11 cellular contexts compared by ENCODE assay signal in genomic region chr1:145232874-145233630, GRCh38. TPM values are rescaled to one million over a fixed set of nuclear protein-coding genes. Genes with fewer than 3 reads are reported as not detected.
DNase-seq lines count a peak whose midpoint lies in the region; ATAC-seq, FAIRE-seq and TF ChIP-seq lines count a peak whose summit lies in the region.
"Not testable (repeated sequence)": the region's sequence is repeated elsewhere in the genome, so short reads cannot be mapped to it uniquely, and the experiment has no call there.
"Had no signal": no experiment of that assay in that cellular context is flagged by ENCODE, and none has a peak within 500 bp of the region (broad histone marks: within the 10 kb centered on the region; RNA-seq: fewer than 3 reads in every experiment).

No MANE protein-coding gene starts in this region.

- H3K56ac ChIP-seq in H9 (ENCODE audit: insufficient read length, low read depth, low read length): not testable (repeated sequence)

- not testable (repeated sequence) for H3K27ac ChIP-seq in A673 (ENCODE audit: low read depth, low read length, poor library complexity, severe bottlenecking); H9 (ENCODE audit: insufficient read length, low read depth, low read length); astrocyte (ENCODE audit: low read depth, low read length); left ventricle myocardium inferior (replicated peaks); mesenchymal stem cell (ENCODE audit: low read length, poor library complexity, severe bottlenecking)

- H4K8ac ChIP-seq in H9 (replicated peaks; ENCODE audit: insufficient read length, low read depth, low read length); mesenchymal stem cell (ENCODE audit: low read length): not testable (repeated sequence)

- intact Hi-C loops in A673 (cut with micrococcal nuclease; ENCODE audit: unreplicated experiment); left ventricle myocardium inferior (cut with micrococcal nuclease): not testable (repeated sequence)

- CTCF ChIA-PET in A673 (lab: Charles Lee): not testable (repeated sequence)

- H3K4me3 Mint-ChIP-seq in H9: peak overlapping the region; percentile 36 to 48; a peak in 2 of 5 replicates
- not testable (repeated sequence) for H3K4me3 Mint-ChIP-seq in astrocyte (ENCODE audit: unreplicated experiment)

- H3T11ph ChIP-seq in H9 (ENCODE audit: low read length): not testable (repeated sequence)

- peaks cover 17% of the 10 kb centered on the region for H3K27me3 Mint-ChIP-seq in H9 (ENCODE audit: low read depth)
- not testable (repeated sequence) for H3K27me3 Mint-ChIP-seq in astrocyte (ENCODE audit: low read depth, unreplicated experiment)

- not testable (repeated sequence) for H2BK15ac ChIP-seq in H9 (ENCODE audit: low read depth, low read length); mesenchymal stem cell (ENCODE audit: low read depth, poor library complexity, severe bottlenecking)

- H3K18ac ChIP-seq in H9 (ENCODE audit: insufficient read length, low read depth, low read length); mesenchymal stem cell (ENCODE audit: low read depth in 1 of 2, low read length in 2 of 2): not testable (repeated sequence)

- WGBS in H9 (ENCODE audit: extremely low coverage, insufficient read length, low lambda C conversion rate): no CpG with 5 or more reads among the region's 55 CpGs
- WGBS in mesenchymal stem cell: 6% methylated on average over 16 of the region's 55 CpGs

- not testable (repeated sequence) for FAIRE-seq in astrocyte (lab: Jason Lieb, UNC)

- not testable (repeated sequence) for H2BK12ac ChIP-seq in H9 (ENCODE audit: insufficient read length, low read depth, low read length); mesenchymal stem cell (ENCODE audit: low read length in 2 of 2)

- not testable (repeated sequence) for BruUV-seq in A673 (replicated peaks; lab: Mats Ljungman, UMichigan)

- H3K14ac ChIP-seq in H9 (ENCODE audit: insufficient read depth, low read length); mesenchymal stem cell (ENCODE audit: low read length in 2 of 2): not testable (repeated sequence)

- H4K20me1 ChIP-seq in H9 (ENCODE audit: control insufficient read depth, insufficient read depth, insufficient read length); astrocyte (ENCODE audit: insufficient read depth, low read length): not testable (repeated sequence)

- not testable (repeated sequence) for H2AFZ ChIP-seq in H9 (ENCODE audit: low read length); mesenchymal stem cell (ENCODE audit: low read depth, low read length)
- H2AFZ ChIP-seq in astrocyte (ENCODE audit: low read depth, low read length): peak overlapping the region; percentile 34

- not testable (repeated sequence) for H3K4ac ChIP-seq in H9 (ENCODE audit: low read depth, low read length); mesenchymal stem cell (ENCODE audit: low read depth in 1 of 2, low read length in 2 of 2)

- H2AK5ac ChIP-seq in H9 (ENCODE audit: insufficient read length, low read length); mesenchymal stem cell (ENCODE audit: low read length, severe bottlenecking): not testable (repeated sequence)

- not testable (repeated sequence) for H3K4me1 Mint-ChIP-seq in H9; astrocyte (ENCODE audit: low read depth, unreplicated experiment)

- H3K9ac ChIP-seq in H9 (ENCODE audit: extremely low read depth, insufficient read length, low read length); astrocyte (ENCODE audit: low read length); mesenchymal stem cell (ENCODE audit: low read length): not testable (repeated sequence)

- ATAC-seq in SK-N-SH treated with all-trans-retinoic acid at 6 μM for 48 hours: peak; percentile 78

- POLR2A ChIA-PET in A673 (lab: Charles Lee; ENCODE audit: low non-redundant PET): not testable (repeated sequence)

- H4K91ac ChIP-seq in H9 (ENCODE audit: insufficient read length, low read depth, low read length); mesenchymal stem cell (ENCODE audit: low read length): not testable (repeated sequence)

- H3K9me3 Mint-ChIP-seq in H9; astrocyte (ENCODE audit: unreplicated experiment): not testable (repeated sequence)

- not testable (repeated sequence) for H2BK5ac ChIP-seq in H9 (ENCODE audit: insufficient read length, low read length); mesenchymal stem cell (ENCODE audit: low read depth, low read length, poor library complexity, severe bottlenecking)

- H3K4me1 ChIP-seq in A673 (ENCODE audit: insufficient read depth, low read length, poor library complexity, severe bottlenecking); H9 (ENCODE audit: insufficient read depth, low read length); astrocyte (ENCODE audit: insufficient read depth, low read length); left ventricle myocardium inferior; mesenchymal stem cell (ENCODE audit: control insufficient read depth, insufficient read depth, low read depth, low read length): not testable (repeated sequence)

- H3K79me2 ChIP-seq in H9 (ENCODE audit: insufficient read depth, low read length); astrocyte (ENCODE audit: insufficient read depth, low read length): not testable (repeated sequence)

- not testable (repeated sequence) for TF ChIP-seq CTCF in A673 (conservative IDR thresholded peaks at IDR 0.05; ENCODE audit: low read depth, low read length); H9 (conservative IDR thresholded peaks at IDR 0.05); astrocyte (IDR thresholded peaks at IDR 0.05; ENCODE audit: insufficient read depth, low read depth, low read length); left ventricle myocardium inferior (IDR thresholded peaks at IDR 0.05; ENCODE audit: borderline replicate concordance)

- not testable (repeated sequence) for H3K36me3 ChIP-seq in A673 (ENCODE audit: insufficient read depth, low read length, poor library complexity, severe bottlenecking); astrocyte (ENCODE audit: insufficient read depth, low read length); left ventricle myocardium inferior; mesenchymal stem cell (ENCODE audit: control insufficient read depth in 1 of 2, insufficient read depth in 2 of 2, low read depth in 1 of 2, low read length in 2 of 2)

- not testable (repeated sequence) for H3K36me3 Mint-ChIP-seq in H9 (ENCODE audit: insufficient read depth in 1 of 3, low read depth in 3 of 3); astrocyte (ENCODE audit: low read depth, unreplicated experiment)

- not testable (repeated sequence) for H3K79me1 ChIP-seq in H9 (ENCODE audit: insufficient read depth, low read depth, low read length, poor library complexity, severe bottlenecking); mesenchymal stem cell (replicated peaks; ENCODE audit: low read length, poor library complexity, severe bottlenecking)

- H3K23me2 ChIP-seq in H9 (ENCODE audit: insufficient read length, low read depth, low read length, poor library complexity, severe bottlenecking): not testable (repeated sequence)

- not testable (repeated sequence) for H2BK120ac ChIP-seq in H9 (ENCODE audit: low read depth, low read length, poor library complexity, severe bottlenecking); mesenchymal stem cell (ENCODE audit: low read depth, low read length)

- H3K4me3 ChIP-seq in A673 (ENCODE audit: low read depth, low read length, poor library complexity, severe bottlenecking); astrocyte (ENCODE audit: insufficient read depth, low read depth, low read length); mesenchymal stem cell (ENCODE audit: insufficient read depth in 1 of 2, low read depth in 1 of 2, low read length in 2 of 2): not testable (repeated sequence)
- peak overlapping the region; percentile 23 for H3K4me3 ChIP-seq in left ventricle myocardium inferior

- H3K4me2 ChIP-seq in H9 (ENCODE audit: insufficient read depth, insufficient read length, low read length): not testable (repeated sequence)
- H3K4me2 ChIP-seq in astrocyte (ENCODE audit: low read length) (peak overlapping the region; percentile 54), mesenchymal stem cell (ENCODE audit: low read length, poor library complexity, severe bottlenecking) (peak overlapping the region; percentile 58)

- H4K5ac ChIP-seq in H9 (ENCODE audit: insufficient read length, low read depth, low read length): not testable (repeated sequence)

- H3K9me3 ChIP-seq in A673 (ENCODE audit: low read depth, low read length, poor library complexity, severe bottlenecking); H9 (ENCODE audit: control insufficient read depth, low read depth, low read length); astrocyte (ENCODE audit: insufficient read depth, low read depth, low read length); left ventricle myocardium inferior (replicated peaks); mesenchymal stem cell (ENCODE audit: control insufficient read depth, low read length): not testable (repeated sequence)

- not testable (repeated sequence) for H3K27ac Mint-ChIP-seq in H9; astrocyte (ENCODE audit: unreplicated experiment)

- not testable (repeated sequence) for H3K27me3 ChIP-seq in A673 (replicated peaks; ENCODE audit: insufficient read depth, low read depth, low read length, poor library complexity); H9 (ENCODE audit: insufficient read depth, low read length); astrocyte (ENCODE audit: insufficient read depth, low read length); mesenchymal stem cell (ENCODE audit: control insufficient read depth in 1 of 2, insufficient read depth in 1 of 2, low read length in 2 of 2)
- H3K27me3 ChIP-seq in left ventricle myocardium inferior (ENCODE audit: low read depth): peaks cover 16% of the 10 kb centered on the region

- not testable (repeated sequence) for H2BK20ac ChIP-seq in H9 (ENCODE audit: low read depth, low read length, poor library complexity, severe bottlenecking)

- not testable (repeated sequence) for H3K23ac ChIP-seq in H9 (ENCODE audit: insufficient read length, low read depth, low read length); mesenchymal stem cell (ENCODE audit: low read length in 2 of 2)

- DNase-seq in A673 (ENCODE audit: low spot score) (peak; percentile 2), H9 (peak; percentile 32), astrocyte (ENCODE audit: low read depth) (peak; percentile 0)
- peak; percentile 63 for DNase-seq in activated CD8-positive, alpha-beta memory T cell treated with anti-CD3 and anti-CD28 coated beads, Interleukin-2, amount 50 U/mL, for 48 hours
- not testable (repeated sequence) for DNase-seq in left ventricle myocardium inferior, mesenchymal stem cell
- peak; percentile 3 for DNase-seq in stimulated activated CD4-positive, alpha-beta T cell treated with anti-CD3 and anti-CD28 coated beads, Interleukin-4, amount 100 ng/mL, for 4 hours

RNA-seq across cellular contexts. Expression of gene PPIAL4D, which starts 8.9 kb away (rescaled TPM):
- total RNA-seq in A673 (2021) (not detected in 2 replicates), H9 (2021) (not detected in 2 replicates), astrocyte (not detected in 2 replicates), left ventricle myocardium inferior (not detected)
- polyA plus RNA-seq in mesenchymal stem cell (2013, experiment 1 of 2): not detected
- not detected for polyA plus RNA-seq in mesenchymal stem cell (2013, experiment 2 of 2)
- total RNA-seq: HFFc6, M059J, testis had no signal
